In the genomic region with DNA sequence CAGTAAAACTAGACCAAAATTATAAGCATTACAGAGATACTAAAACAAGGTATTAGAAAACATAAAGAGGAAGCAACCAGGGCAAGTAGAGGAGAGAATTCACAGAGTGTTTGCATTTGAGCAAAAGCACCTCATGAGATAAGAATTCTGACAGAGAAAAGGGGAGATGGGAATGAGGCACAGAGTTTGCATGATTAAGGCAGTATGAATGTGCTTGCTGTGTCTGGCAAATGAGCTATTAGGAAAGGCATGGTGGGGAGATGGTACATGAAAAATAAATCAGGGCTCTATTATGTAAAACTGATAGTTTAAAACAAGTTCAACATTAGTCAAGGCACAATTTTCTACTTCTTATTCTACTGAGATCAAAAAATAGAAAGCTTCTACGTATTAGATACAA, we compare ENCODE assay signal across 1 cellular context.
TF ChIP-seq lines count a peak whose summit lies in the region.

No MANE protein-coding gene starts in this region.

TF ChIP-seq in SK-N-SH treated with all-trans-retinoic acid at 6 μM for 48 hours, 23 proteins besides CTCF, POLR2A, EP300 and RAD21 (continued from another document):
- TF ChIP-seq, protein P1, sequence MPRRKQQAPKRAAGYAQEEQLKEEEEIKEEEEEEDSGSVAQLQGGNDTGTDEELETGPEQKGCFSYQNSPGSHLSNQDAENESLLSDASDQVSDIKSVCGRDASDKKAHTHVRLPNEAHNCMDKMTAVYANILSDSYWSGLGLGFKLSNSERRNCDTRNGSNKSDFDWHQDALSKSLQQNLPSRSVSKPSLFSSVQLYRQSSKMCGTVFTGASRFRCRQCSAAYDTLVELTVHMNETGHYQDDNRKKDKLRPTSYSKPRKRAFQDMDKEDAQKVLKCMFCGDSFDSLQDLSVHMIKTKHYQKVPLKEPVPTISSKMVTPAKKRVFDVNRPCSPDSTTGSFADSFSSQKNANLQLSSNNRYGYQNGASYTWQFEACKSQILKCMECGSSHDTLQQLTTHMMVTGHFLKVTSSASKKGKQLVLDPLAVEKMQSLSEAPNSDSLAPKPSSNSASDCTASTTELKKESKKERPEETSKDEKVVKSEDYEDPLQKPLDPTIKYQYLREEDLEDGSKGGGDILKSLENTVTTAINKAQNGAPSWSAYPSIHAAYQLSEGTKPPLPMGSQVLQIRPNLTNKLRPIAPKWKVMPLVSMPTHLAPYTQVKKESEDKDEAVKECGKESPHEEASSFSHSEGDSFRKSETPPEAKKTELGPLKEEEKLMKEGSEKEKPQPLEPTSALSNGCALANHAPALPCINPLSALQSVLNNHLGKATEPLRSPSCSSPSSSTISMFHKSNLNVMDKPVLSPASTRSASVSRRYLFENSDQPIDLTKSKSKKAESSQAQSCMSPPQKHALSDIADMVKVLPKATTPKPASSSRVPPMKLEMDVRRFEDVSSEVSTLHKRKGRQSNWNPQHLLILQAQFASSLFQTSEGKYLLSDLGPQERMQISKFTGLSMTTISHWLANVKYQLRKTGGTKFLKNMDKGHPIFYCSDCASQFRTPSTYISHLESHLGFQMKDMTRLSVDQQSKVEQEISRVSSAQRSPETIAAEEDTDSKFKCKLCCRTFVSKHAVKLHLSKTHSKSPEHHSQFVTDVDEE (CRISPR knock-in tag; IDR thresholded peaks at IDR 0.05): no peak
